Comparison of ENCODE assay signal across 8 cellular contexts in the genomic region with DNA sequence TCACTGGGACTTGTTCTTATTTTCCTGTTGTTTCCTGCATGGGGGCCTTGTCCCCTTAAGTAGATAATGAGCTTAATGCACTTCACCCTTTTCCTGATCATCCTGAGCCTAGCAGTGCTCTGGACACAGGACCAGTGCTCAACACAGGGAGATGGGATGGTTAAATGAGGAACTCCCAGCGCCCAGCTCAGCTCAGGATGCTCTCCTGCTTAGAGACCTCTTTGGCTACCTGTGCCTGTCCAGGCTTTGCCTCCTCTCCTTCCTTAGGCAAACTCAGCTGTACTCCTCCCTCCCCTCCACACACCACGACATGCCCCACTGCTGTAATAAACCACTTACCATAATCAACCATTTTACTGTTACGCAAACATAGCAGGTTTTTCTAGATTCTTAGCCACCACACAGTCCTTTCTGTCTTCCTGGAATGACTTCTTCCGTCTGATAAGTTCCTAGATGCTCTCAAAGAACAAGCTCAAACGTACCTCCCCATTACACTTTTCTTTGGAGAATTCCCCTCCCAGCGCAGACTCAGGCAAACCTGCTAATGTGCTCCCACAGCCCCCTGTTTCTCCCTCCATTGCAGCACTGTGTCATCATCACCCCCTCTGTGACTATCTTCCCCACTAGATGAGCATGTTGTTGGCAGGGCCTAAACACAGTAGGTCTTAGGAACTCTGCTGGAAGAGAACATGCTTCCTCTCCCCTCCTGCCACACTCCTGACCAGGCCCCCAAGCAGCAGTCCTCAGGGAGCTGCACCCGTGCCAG.
A peak's percentile ranks its signal among the peaks of the same experiment; 100 is the strongest.
DNase-seq lines count a peak whose midpoint lies in the region; ATAC-seq, FAIRE-seq and TF ChIP-seq lines count a peak whose summit lies in the region.

No MANE protein-coding gene starts in this region.

- FAIRE-seq in GM18507 (lab: Jason Lieb, UNC), result peak; percentile 45

- H3K4ac ChIP-seq in neuronal stem cell (ENCODE audit: low read length), result peak overlapping the region; percentile 29

- DNase-seq in GM18507 (ENCODE audit: extremely low spot score, insufficient read length, low read depth), result no peak
- DNase-seq in HL-60 (ENCODE audit: low read depth in 1 of 2, low spot score in 1 of 2), result peak in 1 of 2 experiments; percentile 38
- no peak for DNase-seq in activated naive CD4-positive, alpha-beta T cell treated with anti-CD3 and anti-CD28 coated beads, Interleukin-2, amount 50 U/mL, for 72 hours (ENCODE audit: low spot score in 2 of 2)
- no peak for DNase-seq in neuronal stem cell (ENCODE audit: low spot score)
- DNase-seq in ACHN, result no peak
- DNase-seq in anterior cingulate cortex (lab: John Stamatoyannopoulos, UW), result no peak

- no peak overlapping the region for H2BK15ac ChIP-seq in neuronal stem cell (ENCODE audit: low read length)

- no peak overlapping the region for H2BK12ac ChIP-seq in neuronal stem cell (ENCODE audit: low read length)

- no peak overlapping the region for H3K4me2 ChIP-seq in neuronal stem cell (ENCODE audit: insufficient read depth, low read length, poor library complexity, severe bottlenecking)

- peak overlapping the region; percentile 76 for H3K14ac ChIP-seq in neuronal stem cell (ENCODE audit: low read length)

- no peaks in the 10 kb centered on the region for H3K9me3 ChIP-seq in neuronal stem cell (replicated peaks in 1 of 2; ENCODE audit: control insufficient read depth in 2 of 2, insufficient read depth in 1 of 2, low read depth in 1 of 2, low read length in 2 of 2)

- H3K27ac ChIP-seq in HL-60 (replicated peaks) (peak overlapping the region; percentile 82), neuronal stem cell (replicated peaks; ENCODE audit: low read length) (no peak overlapping the region)

- peaks cover 5 to 54% of the 10 kb centered on the region in 2 donors for H3K36me3 Mint-ChIP-seq in activated naive CD4-positive, alpha-beta T cell treated with anti-CD3 and anti-CD28 coated beads, Interleukin-2, amount 50 U/mL, for 72 hours

- no peaks in the 10 kb centered on the region for H3K36me3 ChIP-seq in neuronal stem cell (replicated peaks in 1 of 2; ENCODE audit: control insufficient read depth in 2 of 2, insufficient read depth in 2 of 2, low read length in 2 of 2)

- H2AK5ac ChIP-seq in neuronal stem cell (ENCODE audit: low read depth, low read length), result no peak overlapping the region

- TF ChIP-seq CTCF in HL-60 (IDR thresholded peaks at IDR 0.05; ENCODE audit: insufficient read depth, low read length), result no peak

- no peak overlapping the region for H4K91ac ChIP-seq in neuronal stem cell (ENCODE audit: low read depth, low read length, poor library complexity)

- H2AFZ ChIP-seq in neuronal stem cell (ENCODE audit: low read length), result no peak overlapping the region

- peak overlapping the region; percentile 65 for H3K23ac ChIP-seq in neuronal stem cell (ENCODE audit: low read depth, low read length, poor library complexity)

- WGBS in neuronal stem cell (ENCODE audit: extremely low coverage in 2 of 2, insufficient read length in 2 of 2, insufficient replicate concordance in 1 of 2), 2 donors, result no CpG with 5 or more reads among the region's 7 CpGs

- peak; percentile 32 to 36 for ATAC-seq in activated naive CD4-positive, alpha-beta T cell treated with anti-CD3 and anti-CD28 coated beads, Interleukin-2, amount 50 U/mL, for 72 hours
- ATAC-seq in HG03095 (IDR thresholded peaks at IDR 0.05; ENCODE audit: unreplicated experiment) (no peak), HG02678 (IDR thresholded peaks at IDR 0.05; ENCODE audit: unreplicated experiment) (no peak)

- H2BK120ac ChIP-seq in neuronal stem cell (ENCODE audit: low read depth, low read length), result no peak overlapping the region

- peaks cover 0 to 5% of the 10 kb centered on the region in 2 donors for H3K9me3 Mint-ChIP-seq in activated naive CD4-positive, alpha-beta T cell treated with anti-CD3 and anti-CD28 coated beads, Interleukin-2, amount 50 U/mL, for 72 hours

- H4K8ac ChIP-seq in neuronal stem cell (ENCODE audit: low read depth, low read length), result peak overlapping the region; percentile 43

- no peaks in the 10 kb centered on the region for H3K79me1 ChIP-seq in neuronal stem cell (ENCODE audit: low read depth, low read length)

- H3K27me3 ChIP-seq in HL-60 (ENCODE audit: insufficient read depth, poor library complexity, severe bottlenecking), result no peaks in the 10 kb centered on the region
- no peaks in the 10 kb centered on the region for H3K27me3 ChIP-seq in neuronal stem cell (ENCODE audit: control insufficient read depth in 3 of 3, insufficient read depth in 3 of 3, low read depth in 1 of 3, low read length in 3 of 3)

- H3K4me1 ChIP-seq in neuronal stem cell (ENCODE audit: control insufficient read depth in 2 of 2, insufficient read depth in 1 of 2, low read depth in 1 of 2, low read length in 2 of 2), result no peaks in the 10 kb centered on the region

- peak overlapping the region; percentile 64 for H3K18ac ChIP-seq in neuronal stem cell (ENCODE audit: low read length)

- H3K9ac ChIP-seq in neuronal stem cell (ENCODE audit: low read depth, low read length, poor library complexity), result no peak overlapping the region

- in situ Hi-C loops in ACHN (cut with HindIII; ENCODE audit: low pct_ligation_motif_present, low pct_unique_long_range_greater_than_20kb, low sequenced_read_pairs), result no loop called here

- peak overlapping the region; percentile 14 for H2BK5ac ChIP-seq in neuronal stem cell (ENCODE audit: low read length)

- H3K4me3 ChIP-seq in HL-60 (replicated peaks; ENCODE audit: insufficient read depth, low read length), result no peak overlapping the region
- no peak overlapping the region for H3K4me3 ChIP-seq in neuronal stem cell (ENCODE audit: low read length in 2 of 2)

- H3K27ac Mint-ChIP-seq in activated naive CD4-positive, alpha-beta T cell treated with anti-CD3 and anti-CD28 coated beads, Interleukin-2, amount 50 U/mL, for 72 hours, result peak overlapping the region; percentile 94 to 96

Comparison
In these comparisons a context has a peak if more than half of its experiments do, and no peak if none do; other contexts are left out.
1. ATAC-seq: peak in activated naive CD4-positive, alpha-beta T cell treated with anti-CD3 and anti-CD28 coated beads, Interleukin-2, amount 50 U/mL, for 72 hours (2 of 2); none in HG03095 (single experiment) and HG02678 (single experiment).